ENCODE assay signal across 1 cellular context in the genomic region with DNA sequence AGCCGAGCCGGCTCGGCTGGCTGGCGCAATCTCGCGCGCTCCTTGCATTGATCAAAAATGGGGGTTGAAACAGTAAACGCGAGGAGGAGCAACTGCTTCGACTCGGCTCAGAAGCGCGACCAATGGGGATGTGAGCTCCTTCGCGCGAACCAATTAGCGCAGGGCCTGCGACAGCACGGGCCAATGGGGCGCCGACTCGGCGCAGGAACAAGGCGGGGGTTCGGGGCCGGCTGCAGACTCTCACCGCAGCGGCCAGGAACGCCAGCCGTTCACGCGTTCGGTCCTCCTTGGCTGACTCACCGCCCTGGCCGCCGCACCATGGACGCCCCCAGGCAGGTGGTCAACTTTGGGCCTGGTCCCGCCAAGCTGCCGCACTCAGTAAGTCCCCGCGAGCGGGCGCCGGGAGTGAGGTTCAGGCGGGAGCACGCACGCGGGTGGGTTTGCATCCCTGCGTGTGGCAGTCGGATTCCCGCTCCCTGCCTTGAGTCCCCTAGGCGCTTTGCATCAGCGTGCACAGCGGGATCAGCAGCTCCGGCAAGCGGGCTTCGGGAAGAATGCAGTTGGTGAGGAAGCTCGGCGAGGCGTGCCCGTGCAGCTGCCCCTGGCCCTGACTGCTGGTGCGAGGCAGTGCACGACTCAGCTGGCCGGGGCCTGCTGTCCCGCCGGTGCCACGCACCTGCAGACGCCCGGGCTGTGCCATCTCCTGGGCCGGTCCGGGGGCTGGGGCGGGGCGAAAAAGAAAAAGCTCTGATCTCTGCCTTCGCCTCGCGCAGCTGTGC.
TF ChIP-seq lines count a peak whose summit lies in the region.

A gene (plus strand): TSS at position 233 of the 779 bp plus-strand sequence. CDS start 86 bp downstream, at position 319.

TF ChIP-seq in HepG2, 621 proteins besides CTCF, POLR2A, EP300 and RAD21 (continued from another document and continues in another):
- TF ChIP-seq MED8 (CRISPR knock-in tag; IDR thresholded peaks at IDR 0.05; ENCODE audit: insufficient replicate concordance) = no peak
- TF ChIP-seq, protein P1, sequence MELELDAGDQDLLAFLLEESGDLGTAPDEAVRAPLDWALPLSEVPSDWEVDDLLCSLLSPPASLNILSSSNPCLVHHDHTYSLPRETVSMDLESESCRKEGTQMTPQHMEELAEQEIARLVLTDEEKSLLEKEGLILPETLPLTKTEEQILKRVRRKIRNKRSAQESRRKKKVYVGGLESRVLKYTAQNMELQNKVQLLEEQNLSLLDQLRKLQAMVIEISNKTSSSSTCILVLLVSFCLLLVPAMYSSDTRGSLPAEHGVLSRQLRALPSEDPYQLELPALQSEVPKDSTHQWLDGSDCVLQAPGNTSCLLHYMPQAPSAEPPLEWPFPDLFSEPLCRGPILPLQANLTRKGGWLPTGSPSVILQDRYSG (CRISPR knock-in tag; IDR thresholded peaks at IDR 0.05) = no peak
- no peak for TF ChIP-seq ZNF619 (CRISPR knock-in tag; IDR thresholded peaks at IDR 0.05)
- TF ChIP-seq ZNF746 (CRISPR knock-in tag; IDR thresholded peaks at IDR 0.05) = 0 out of 2 replicates have a peak, but pooled peaks have one; percentile 36
- TF ChIP-seq YEATS4 (CRISPR knock-in tag; IDR thresholded peaks at IDR 0.05; ENCODE audit: borderline replicate concordance) = peak; percentile 83
- TF ChIP-seq SKI (IDR thresholded peaks at IDR 0.05; ENCODE audit: partially characterized antibody) = peak; percentile 47
- no peak for TF ChIP-seq ZEB1 (IDR thresholded peaks at IDR 0.05; ENCODE audit: insufficient replicate concordance, low read depth)
- 0 out of 2 replicates have a peak, but pooled peaks have one; percentile 62 for TF ChIP-seq SMAD1 (CRISPR knock-in tag; IDR thresholded peaks at IDR 0.05; ENCODE audit: borderline replicate concordance, low read depth)
- TF ChIP-seq ZNF232 (CRISPR knock-in tag; IDR thresholded peaks at IDR 0.05; ENCODE audit: borderline replicate concordance) = 0 out of 2 replicates have a peak, but pooled peaks have one; percentile 66
- TF ChIP-seq TAF15 (IDR thresholded peaks at IDR 0.05; ENCODE audit: low read depth, low read length, poor library complexity, severe bottlenecking) = peak; percentile 22
- no peak for TF ChIP-seq MAFK (conservative IDR thresholded peaks at IDR 0.05 in 1 of 2, IDR thresholded peaks at IDR 0.05 in 1 of 2; ENCODE audit: low read length in 2 of 2)
- TF ChIP-seq, protein P2, sequence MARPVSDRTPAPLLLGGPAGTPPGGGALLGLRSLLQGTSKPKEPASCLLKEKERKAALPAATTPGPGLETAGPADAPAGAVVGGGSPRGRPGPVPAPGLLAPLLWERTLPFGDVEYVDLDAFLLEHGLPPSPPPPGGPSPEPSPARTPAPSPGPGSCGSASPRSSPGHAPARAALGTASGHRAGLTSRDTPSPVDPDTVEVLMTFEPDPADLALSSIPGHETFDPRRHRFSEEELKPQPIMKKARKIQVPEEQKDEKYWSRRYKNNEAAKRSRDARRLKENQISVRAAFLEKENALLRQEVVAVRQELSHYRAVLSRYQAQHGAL (CRISPR knock-in tag; IDR thresholded peaks at IDR 0.05; ENCODE audit: not compliant biosample characterization) = peak; percentile 79
- no peak for TF ChIP-seq HMGA1 (CRISPR knock-in tag; conservative IDR thresholded peaks at IDR 0.05)
- TF ChIP-seq RAD51 (IDR thresholded peaks at IDR 0.05; ENCODE audit: borderline replicate concordance) = no peak
- TF ChIP-seq, protein P3, sequence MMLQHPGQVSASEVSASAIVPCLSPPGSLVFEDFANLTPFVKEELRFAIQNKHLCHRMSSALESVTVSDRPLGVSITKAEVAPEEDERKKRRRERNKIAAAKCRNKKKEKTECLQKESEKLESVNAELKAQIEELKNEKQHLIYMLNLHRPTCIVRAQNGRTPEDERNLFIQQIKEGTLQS (CRISPR knock-in tag; IDR thresholded peaks at IDR 0.05) = no peak; the same call in 1 of the 2 replicates
- TF ChIP-seq, protein P4, sequence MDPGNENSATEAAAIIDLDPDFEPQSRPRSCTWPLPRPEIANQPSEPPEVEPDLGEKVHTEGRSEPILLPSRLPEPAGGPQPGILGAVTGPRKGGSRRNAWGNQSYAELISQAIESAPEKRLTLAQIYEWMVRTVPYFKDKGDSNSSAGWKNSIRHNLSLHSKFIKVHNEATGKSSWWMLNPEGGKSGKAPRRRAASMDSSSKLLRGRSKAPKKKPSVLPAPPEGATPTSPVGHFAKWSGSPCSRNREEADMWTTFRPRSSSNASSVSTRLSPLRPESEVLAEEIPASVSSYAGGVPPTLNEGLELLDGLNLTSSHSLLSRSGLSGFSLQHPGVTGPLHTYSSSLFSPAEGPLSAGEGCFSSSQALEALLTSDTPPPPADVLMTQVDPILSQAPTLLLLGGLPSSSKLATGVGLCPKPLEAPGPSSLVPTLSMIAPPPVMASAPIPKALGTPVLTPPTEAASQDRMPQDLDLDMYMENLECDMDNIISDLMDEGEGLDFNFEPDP (CRISPR knock-in tag; conservative IDR thresholded peaks at IDR 0.05) = 0 out of 2 replicates have a peak, but pooled peaks have one; percentile 80
- TF ChIP-seq CBFB (CRISPR knock-in tag; IDR thresholded peaks at IDR 0.05) = peak; percentile 54
- no peak for TF ChIP-seq RORA (CRISPR knock-in tag; IDR thresholded peaks at IDR 0.05)
- 0 out of 2 replicates have a peak, but pooled peaks have one; percentile 42 for TF ChIP-seq BCL6 (CRISPR knock-in tag; IDR thresholded peaks at IDR 0.05)
- peak; percentile 21 for TF ChIP-seq HNRNPK (IDR thresholded peaks at IDR 0.05; ENCODE audit: low read depth, low read length, poor library complexity, severe bottlenecking)
- TF ChIP-seq CREB1 (IDR thresholded peaks at IDR 0.05) = peak; percentile 62
- TF ChIP-seq CREB1 (CRISPR knock-in tag; IDR thresholded peaks at IDR 0.05) = no peak
- peak; percentile 59; the same call in 1 of the 2 replicates for TF ChIP-seq ZNF547 (CRISPR knock-in tag; IDR thresholded peaks at IDR 0.05)
- no peak for TF ChIP-seq ZNF33A (CRISPR knock-in tag; IDR thresholded peaks at IDR 0.05; ENCODE audit: borderline replicate concordance)
- no peak for TF ChIP-seq RBM22 (optimal IDR thresholded peaks at IDR 0.05; ENCODE audit: low read length)
- TF ChIP-seq, protein P5, sequence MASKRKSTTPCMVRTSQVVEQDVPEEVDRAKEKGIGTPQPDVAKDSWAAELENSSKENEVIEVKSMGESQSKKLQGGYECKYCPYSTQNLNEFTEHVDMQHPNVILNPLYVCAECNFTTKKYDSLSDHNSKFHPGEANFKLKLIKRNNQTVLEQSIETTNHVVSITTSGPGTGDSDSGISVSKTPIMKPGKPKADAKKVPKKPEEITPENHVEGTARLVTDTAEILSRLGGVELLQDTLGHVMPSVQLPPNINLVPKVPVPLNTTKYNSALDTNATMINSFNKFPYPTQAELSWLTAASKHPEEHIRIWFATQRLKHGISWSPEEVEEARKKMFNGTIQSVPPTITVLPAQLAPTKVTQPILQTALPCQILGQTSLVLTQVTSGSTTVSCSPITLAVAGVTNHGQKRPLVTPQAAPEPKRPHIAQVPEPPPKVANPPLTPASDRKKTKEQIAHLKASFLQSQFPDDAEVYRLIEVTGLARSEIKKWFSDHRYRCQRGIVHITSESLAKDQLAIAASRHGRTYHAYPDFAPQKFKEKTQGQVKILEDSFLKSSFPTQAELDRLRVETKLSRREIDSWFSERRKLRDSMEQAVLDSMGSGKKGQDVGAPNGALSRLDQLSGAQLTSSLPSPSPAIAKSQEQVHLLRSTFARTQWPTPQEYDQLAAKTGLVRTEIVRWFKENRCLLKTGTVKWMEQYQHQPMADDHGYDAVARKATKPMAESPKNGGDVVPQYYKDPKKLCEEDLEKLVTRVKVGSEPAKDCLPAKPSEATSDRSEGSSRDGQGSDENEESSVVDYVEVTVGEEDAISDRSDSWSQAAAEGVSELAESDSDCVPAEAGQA (IDR thresholded peaks at IDR 0.05; ENCODE audit: low read depth) = peak; percentile 75; the same call in 1 of the 2 replicates
- TF ChIP-seq, protein P5 (CRISPR knock-in tag; IDR thresholded peaks at IDR 0.05; ENCODE audit: borderline replicate concordance) = peak; percentile 82
- 0 out of 2 replicates have a peak, but pooled peaks have one; percentile 28 for TF ChIP-seq HMG20A (CRISPR knock-in tag; IDR thresholded peaks at IDR 0.05; ENCODE audit: borderline replicate concordance)
- peak; percentile 88; the same call in 1 of the 2 replicates for TF ChIP-seq ZNF790 (CRISPR knock-in tag; IDR thresholded peaks at IDR 0.05; ENCODE audit: borderline replicate concordance)
- TF ChIP-seq, protein P6, sequence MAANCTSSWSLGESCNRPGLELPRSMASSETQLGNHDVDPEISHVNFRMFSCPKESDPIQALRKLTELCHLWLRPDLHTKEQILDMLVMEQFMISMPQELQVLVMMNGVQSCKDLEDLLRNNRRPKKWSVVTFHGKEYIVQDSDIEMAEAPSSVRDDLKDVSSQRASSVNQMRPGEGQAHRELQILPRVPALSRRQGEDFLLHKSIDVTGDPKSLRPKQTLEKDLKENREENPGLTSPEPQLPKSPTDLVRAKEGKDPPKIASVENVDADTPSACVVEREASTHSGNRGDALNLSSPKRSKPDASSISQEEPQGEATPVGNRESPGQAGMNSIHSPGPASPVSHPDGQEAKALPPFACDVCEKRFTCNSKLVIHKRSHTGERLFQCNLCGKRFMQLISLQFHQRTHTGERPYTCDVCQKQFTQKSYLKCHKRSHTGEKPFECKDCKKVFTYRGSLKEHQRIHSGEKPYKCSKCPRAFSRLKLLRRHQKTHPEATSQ (CRISPR knock-in tag; IDR thresholded peaks at IDR 0.05; ENCODE audit: borderline replicate concordance) = no peak
- TF ChIP-seq TBP (CRISPR knock-in tag; IDR thresholded peaks at IDR 0.05) = no peak
- TF ChIP-seq, protein P7, sequence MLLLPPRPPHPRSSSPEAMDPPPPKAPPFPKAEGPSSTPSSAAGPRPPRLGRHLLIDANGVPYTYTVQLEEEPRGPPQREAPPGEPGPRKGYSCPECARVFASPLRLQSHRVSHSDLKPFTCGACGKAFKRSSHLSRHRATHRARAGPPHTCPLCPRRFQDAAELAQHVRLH (CRISPR knock-in tag; IDR thresholded peaks at IDR 0.05; ENCODE audit: borderline replicate concordance, low read depth) = peak; percentile 70; the same call in 1 of the 2 replicates
- no peak for TF ChIP-seq MBD4 (IDR thresholded peaks at IDR 0.05; ENCODE audit: borderline replicate concordance, low read length)
- 0 out of 2 replicates have a peak, but pooled peaks have one; percentile 26 for TF ChIP-seq KLF11 (CRISPR knock-in tag; IDR thresholded peaks at IDR 0.05)
- no peak for TF ChIP-seq ZNF34 (CRISPR knock-in tag; IDR thresholded peaks at IDR 0.05; ENCODE audit: borderline replicate concordance)
- TF ChIP-seq SMAD9 (CRISPR knock-in tag; IDR thresholded peaks at IDR 0.05) = no peak
- no peak for TF ChIP-seq ATF7 (IDR thresholded peaks at IDR 0.05)
- TF ChIP-seq ATF7 (CRISPR knock-in tag; IDR thresholded peaks at IDR 0.05) = no peak
- no peak for TF ChIP-seq CBX5 (CRISPR knock-in tag; IDR thresholded peaks at IDR 0.05; ENCODE audit: borderline replicate concordance)
- TF ChIP-seq, protein P8, sequence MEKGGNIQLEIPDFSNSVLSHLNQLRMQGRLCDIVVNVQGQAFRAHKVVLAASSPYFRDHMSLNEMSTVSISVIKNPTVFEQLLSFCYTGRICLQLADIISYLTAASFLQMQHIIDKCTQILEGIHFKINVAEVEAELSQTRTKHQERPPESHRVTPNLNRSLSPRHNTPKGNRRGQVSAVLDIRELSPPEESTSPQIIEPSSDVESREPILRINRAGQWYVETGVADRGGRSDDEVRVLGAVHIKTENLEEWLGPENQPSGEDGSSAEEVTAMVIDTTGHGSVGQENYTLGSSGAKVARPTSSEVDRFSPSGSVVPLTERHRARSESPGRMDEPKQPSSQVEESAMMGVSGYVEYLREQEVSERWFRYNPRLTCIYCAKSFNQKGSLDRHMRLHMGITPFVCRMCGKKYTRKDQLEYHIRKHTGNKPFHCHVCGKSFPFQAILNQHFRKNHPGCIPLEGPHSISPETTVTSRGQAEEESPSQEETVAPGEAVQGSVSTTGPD (CRISPR knock-in tag; IDR thresholded peaks at IDR 0.05) = no peak
- TF ChIP-seq, protein P9, sequence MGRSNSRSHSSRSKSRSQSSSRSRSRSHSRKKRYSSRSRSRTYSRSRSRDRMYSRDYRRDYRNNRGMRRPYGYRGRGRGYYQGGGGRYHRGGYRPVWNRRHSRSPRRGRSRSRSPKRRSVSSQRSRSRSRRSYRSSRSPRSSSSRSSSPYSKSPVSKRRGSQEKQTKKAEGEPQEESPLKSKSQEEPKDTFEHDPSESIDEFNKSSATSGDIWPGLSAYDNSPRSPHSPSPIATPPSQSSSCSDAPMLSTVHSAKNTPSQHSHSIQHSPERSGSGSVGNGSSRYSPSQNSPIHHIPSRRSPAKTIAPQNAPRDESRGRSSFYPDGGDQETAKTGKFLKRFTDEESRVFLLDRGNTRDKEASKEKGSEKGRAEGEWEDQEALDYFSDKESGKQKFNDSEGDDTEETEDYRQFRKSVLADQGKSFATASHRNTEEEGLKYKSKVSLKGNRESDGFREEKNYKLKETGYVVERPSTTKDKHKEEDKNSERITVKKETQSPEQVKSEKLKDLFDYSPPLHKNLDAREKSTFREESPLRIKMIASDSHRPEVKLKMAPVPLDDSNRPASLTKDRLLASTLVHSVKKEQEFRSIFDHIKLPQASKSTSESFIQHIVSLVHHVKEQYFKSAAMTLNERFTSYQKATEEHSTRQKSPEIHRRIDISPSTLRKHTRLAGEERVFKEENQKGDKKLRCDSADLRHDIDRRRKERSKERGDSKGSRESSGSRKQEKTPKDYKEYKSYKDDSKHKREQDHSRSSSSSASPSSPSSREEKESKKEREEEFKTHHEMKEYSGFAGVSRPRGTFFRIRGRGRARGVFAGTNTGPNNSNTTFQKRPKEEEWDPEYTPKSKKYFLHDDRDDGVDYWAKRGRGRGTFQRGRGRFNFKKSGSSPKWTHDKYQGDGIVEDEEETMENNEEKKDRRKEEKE (IDR thresholded peaks at IDR 0.05) = no peak
- TF ChIP-seq MAZ (IDR thresholded peaks at IDR 0.05; ENCODE audit: borderline replicate concordance, low read depth, low read length) = peak; percentile 38; the same call in 1 of the 2 replicates
- TF ChIP-seq MAZ (CRISPR knock-in tag; IDR thresholded peaks at IDR 0.05; ENCODE audit: low read depth) = no peak; the same call in 1 of the 2 replicates
- TF ChIP-seq GFI1 (CRISPR knock-in tag; IDR thresholded peaks at IDR 0.05; ENCODE audit: borderline replicate concordance) = 0 out of 2 replicates have a peak, but pooled peaks have one; percentile 29
- no peak; the same call in none of the 2 replicates for TF ChIP-seq DMAP1 (CRISPR knock-in tag; IDR thresholded peaks at IDR 0.05)
